ENCODE assay signal across 8 cellular contexts in genomic region chr7:106178593-106179134, GRCh38.
DNase-seq lines count a peak whose midpoint lies in the region; ATAC-seq, FAIRE-seq and TF ChIP-seq lines count a peak whose summit lies in the region.

No MANE protein-coding gene starts in this region.

- intact Hi-C loops in MCF 10A (cut with micrococcal nuclease) (loop anchor here (1.0 to 10.0 kb wide), 6 partner anchors 74 to 976 kb away; no protein-coding TSS in a partner anchor), breast epithelium (cut with DNase I; ENCODE audit: low total_unique reads) (no loop called here)

- H3K9me3 Mint-ChIP-seq in MCF 10A (ENCODE audit: unreplicated experiment) = no peaks in the 10 kb centered on the region

- H3K27ac ChIP-seq in breast epithelium = peak overlapping the region in 1 of 2 donors; percentile 75

- no TSS peak for BruUV-seq in MCF 10A (replicated peaks; lab: Mats Ljungman, UMichigan)

- no peaks in the 10 kb centered on the region for H3K36me3 ChIP-seq in breast epithelium

- FAIRE-seq in urothelium cell line (lab: Jason Lieb, UNC) = no peak

- ATAC-seq in HG02642 (IDR thresholded peaks at IDR 0.05; ENCODE audit: poor library complexity, unreplicated experiment) = no peak

- H3K27me3 Mint-ChIP-seq in MCF 10A (ENCODE audit: insufficient read depth, unreplicated experiment) = peaks cover 11% of the 10 kb centered on the region

- no peaks in the 10 kb centered on the region for H3K36me3 Mint-ChIP-seq in MCF 10A (ENCODE audit: insufficient read depth, unreplicated experiment)

- H3K27ac Mint-ChIP-seq in MCF 10A (ENCODE audit: low read depth, unreplicated experiment) = no peak overlapping the region

- peaks cover 0 to 11% of the 10 kb centered on the region in 2 donors for H3K4me1 ChIP-seq in breast epithelium

- H3K27me3 ChIP-seq in breast epithelium = no peaks in the 10 kb centered on the region

- POLR2A ChIA-PET in MCF 10A (lab: Yijun Ruan, JAX) = interaction anchor here (0.8 to 3.4 kb wide), 5 partner anchors 11 to 285 kb away, joined by 3 to 39 read pairs (median 5); partner anchors contain the start of gene NAMPT

- H3K9me3 ChIP-seq in breast epithelium = no peaks in the 10 kb centered on the region

- no peak overlapping the region for H3K4me3 Mint-ChIP-seq in MCF 10A (ENCODE audit: unreplicated experiment)

- peaks cover 16% of the 10 kb centered on the region for H3K4me1 Mint-ChIP-seq in MCF 10A (ENCODE audit: insufficient read depth, unreplicated experiment)

- no peak overlapping the region for H3K4me3 ChIP-seq in breast epithelium
- H3K4me3 ChIP-seq in fibroblast of villous mesenchyme (ENCODE audit: low read depth, low read length) = no peak overlapping the region

- DNase-seq in MCF 10A (ENCODE audit: unreplicated experiment) (peak; percentile 79), breast epithelium (ENCODE audit: low spot score in 2 of 2) (no peak), RKO (ENCODE audit: low spot score) (peak; percentile 19), fibroblast of villous mesenchyme (ENCODE audit: low read depth) (peak; percentile 63), urothelium cell line (ENCODE audit: low spot score) (peak; percentile 49), cortex of kidney (lab: John Stamatoyannopoulos, UW) (no peak)
- DNase-seq in stimulated activated CD4-positive, alpha-beta T cell treated with anti-CD3 and anti-CD28 coated beads, Interleukin-2, amount 100 ng/mL, for 24 hours = no peak

- TF ChIP-seq POLR2A in breast epithelium (IDR thresholded peaks at IDR 0.05) = no peak

- CTCF ChIA-PET in MCF 10A (lab: Yijun Ruan, JAX) = interaction anchor here (0.6 to 7.7 kb wide), 20 partner anchors 10 to 1415 kb away, joined by 3 to 346 read pairs (median 8); partner anchors contain the start of gene NAMPT

- peak; percentile 22 for TF ChIP-seq CTCF in MCF 10A (IDR thresholded peaks at IDR 0.05; ENCODE audit: unreplicated experiment)
- no peak for TF ChIP-seq CTCF in breast epithelium (IDR thresholded peaks at IDR 0.05)
- TF ChIP-seq CTCF in fibroblast of villous mesenchyme (IDR thresholded peaks at IDR 0.05; ENCODE audit: insufficient read depth, low read depth, low read length) = peak; percentile 48

Comparison
In these comparisons a context has a peak if more than half of its experiments do, and no peak if none do; other contexts are left out.
1. DNase-seq: peak in MCF 10A (single experiment), RKO (single experiment), fibroblast of villous mesenchyme (single experiment) and urothelium cell line (single experiment); none in breast epithelium (0 of 2), cortex of kidney (single experiment) and stimulated activated CD4-positive, alpha-beta T cell treated with anti-CD3 and anti-CD28 coated beads, Interleukin-2, amount 100 ng/mL, for 24 hours (0 of 2).
2. CTCF ChIP-seq: peak in MCF 10A (single experiment) and fibroblast of villous mesenchyme (single experiment); none in breast epithelium (0 of 3).